In the genomic region with DNA sequence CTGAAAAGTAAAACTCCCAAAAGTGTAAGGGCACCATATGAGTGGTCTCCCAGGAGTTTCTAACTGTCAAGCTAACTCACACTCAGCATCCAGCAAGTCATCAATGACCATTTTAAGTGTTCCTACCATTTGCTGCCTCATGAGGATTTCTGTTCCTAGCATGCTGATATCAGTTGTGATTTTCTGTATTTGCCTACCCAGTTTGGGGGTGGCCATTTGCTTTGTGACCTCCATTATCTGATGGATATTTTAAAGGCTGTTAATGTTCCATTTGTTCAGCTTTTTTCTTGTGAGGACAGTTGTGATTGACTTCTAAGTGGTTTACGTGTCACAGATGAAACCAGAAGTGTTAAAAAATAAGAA, we compare ENCODE assay signal across 1 cellular context.
TF ChIP-seq lines count a peak whose summit lies in the region.

No MANE protein-coding gene starts in this region.

TF ChIP-seq in K562, 482 proteins besides CTCF, POLR2A, EP300 and RAD21:
- TF ChIP-seq ZNF239 (CRISPR knock-in tag; IDR thresholded peaks at IDR 0.05) (no peak), ZNF347 (CRISPR knock-in tag; IDR thresholded peaks at IDR 0.05; ENCODE audit: low read depth) (no peak), ETS2 (tag; IDR thresholded peaks at IDR 0.05; ENCODE audit: borderline replicate concordance, poor library complexity, severe bottlenecking) (no peak), SIN3B (IDR thresholded peaks at IDR 0.05; ENCODE audit: low read depth) (no peak), U2AF1 (optimal IDR thresholded peaks at IDR 0.05; ENCODE audit: low read depth, low read length) (no peak), ZBTB43 (CRISPR knock-in tag; IDR thresholded peaks at IDR 0.05) (no peak), ZNF41 (CRISPR knock-in tag; conservative IDR thresholded peaks at IDR 0.05) (no peak), MBD2 (IDR thresholded peaks at IDR 0.05; ENCODE audit: borderline replicate concordance, low read depth) (no peak), HEY1 (CRISPR knock-in tag; IDR thresholded peaks at IDR 0.05; ENCODE audit: borderline replicate concordance) (no peak), HDAC1 (IDR thresholded peaks at IDR 0.05) (no peak), ZNF511 (CRISPR knock-in tag; IDR thresholded peaks at IDR 0.05) (no peak), NCOA2 (IDR thresholded peaks at IDR 0.05; ENCODE audit: partially characterized antibody in 2 of 2) (no peak), ZNF586 (CRISPR knock-in tag; conservative IDR thresholded peaks at IDR 0.05) (no peak), ZNF583 (CRISPR knock-in tag; IDR thresholded peaks at IDR 0.05) (no peak)
